ENCODE assay signal across 29 cellular contexts in genomic region chr4:17335371-17335770, GRCh38.
DNase-seq lines count a peak whose midpoint lies in the region; ATAC-seq and FAIRE-seq lines count a peak whose summit lies in the region.
"Had no signal": no experiment of that assay in that cellular context is flagged by ENCODE, and none has a peak within 500 bp of the region (broad histone marks: within the 10 kb centered on the region; RNA-seq: fewer than 3 reads in every experiment).

No MANE protein-coding gene starts in this region.

- ATAC-seq in activated naive CD8-positive, alpha-beta T cell treated with anti-CD3 and anti-CD28 coated beads, Interleukin-2, amount 10 ng/mL, durations not matched to agents 7 days and 5 days (ENCODE audit: low read depth), result no peak
- no peak for ATAC-seq in HG02884 (IDR thresholded peaks at IDR 0.05; ENCODE audit: unreplicated experiment)
- ATAC-seq in stimulated activated memory B cell treated with anti-CD40 and anti-IgM and Interleukin-4, amounts not matched to agents 10 μg/mL and 1 μg/mL and 100 μg/mL, for 72 hours, result no peak
- ATAC-seq: heart right ventricle, left ventricle myocardium superior, sciatic nerve, SK-N-SH treated with all-trans-retinoic acid at 6 μM for 48 hours had no signal

- no peak overlapping the region for H3K4me3 Mint-ChIP-seq in activated naive CD8-positive, alpha-beta T cell treated with anti-CD3 and anti-CD28 coated beads, Interleukin-2, amount 10 ng/mL, durations not matched to agents 7 days and 5 days
- no peak overlapping the region for H3K4me3 Mint-ChIP-seq in stimulated activated memory B cell treated with anti-CD40 and anti-IgM and Interleukin-4, amounts not matched to agents 10 μg/mL and 1 μg/mL and 100 μg/mL, for 72 hours
- H3K4me3 Mint-ChIP-seq: T-helper 1 cell treated with Interleukin-12 subunit alpha and Interleukin-12 subunit beta and Interleukin-4 antibody, amounts not matched to agents 30 μg/mL and 1 μg/mL, for 36 hours had no signal

- no peaks in the 10 kb centered on the region for H3K27me3 Mint-ChIP-seq in activated naive CD8-positive, alpha-beta T cell treated with anti-CD3 and anti-CD28 coated beads, Interleukin-2, amount 10 ng/mL, durations not matched to agents 7 days and 5 days
- H3K27me3 Mint-ChIP-seq in stimulated activated memory B cell treated with anti-CD40 and anti-IgM and Interleukin-4, amounts not matched to agents 10 μg/mL and 1 μg/mL and 100 μg/mL, for 72 hours, result peaks cover 8% of the 10 kb centered on the region

- peaks cover 4% of the 10 kb centered on the region for H3K36me3 Mint-ChIP-seq in activated naive CD8-positive, alpha-beta T cell treated with anti-CD3 and anti-CD28 coated beads, Interleukin-2, amount 10 ng/mL, durations not matched to agents 7 days and 5 days
- no peaks in the 10 kb centered on the region for H3K36me3 Mint-ChIP-seq in stimulated activated memory B cell treated with anti-CD40 and anti-IgM and Interleukin-4, amounts not matched to agents 10 μg/mL and 1 μg/mL and 100 μg/mL, for 72 hours

- peak overlapping the region; percentile 44 for H3K27ac Mint-ChIP-seq in activated naive CD8-positive, alpha-beta T cell treated with anti-CD3 and anti-CD28 coated beads, Interleukin-2, amount 10 ng/mL, durations not matched to agents 7 days and 5 days
- H3K27ac Mint-ChIP-seq in stimulated activated memory B cell treated with anti-CD40 and anti-IgM and Interleukin-4, amounts not matched to agents 10 μg/mL and 1 μg/mL and 100 μg/mL, for 72 hours, result no peak overlapping the region
- H3K27ac Mint-ChIP-seq: T-helper 1 cell treated with Interleukin-12 subunit alpha and Interleukin-12 subunit beta and Interleukin-4 antibody, amounts not matched to agents 30 μg/mL and 1 μg/mL, for 36 hours had no signal

- POLR2A ChIA-PET in activated naive CD8-positive, alpha-beta T cell treated with anti-CD3 and anti-CD28 coated beads, Interleukin-2, amount 10 ng/mL, durations not matched to agents 7 days and 5 days (lab: Charles Lee), result no interaction called here

- peak; percentile 21 for DNase-seq in activated CD4-positive, alpha-beta T cell treated with anti-CD3 and anti-CD28 coated beads for 48 hours
- no peak for DNase-seq in activated CD4-positive, alpha-beta T cell treated with anti-CD3 and anti-CD28 coated beads for 4 hours
- DNase-seq in stimulated activated CD4-positive, alpha-beta T cell treated with anti-CD3 and anti-CD28 coated beads, Interleukin-4, amount 100 ng/mL, for 24 hours, result peak; percentile 10
- no peak for DNase-seq in stimulated activated CD4-positive, alpha-beta T cell treated with anti-CD3 and anti-CD28 coated beads, Interleukin-4, amount 100 ng/mL, for 1 hour
- DNase-seq in activated naive CD8-positive, alpha-beta T cell treated with anti-CD3 and anti-CD28 coated beads, Interleukin-2, amount 10 ng/mL, durations not matched to agents 7 days and 5 days, result no peak
- no peak for DNase-seq in HTR-8/SVneo (ENCODE audit: insufficient read length, low spot score)
- DNase-seq: 8988T; activated CD4-positive, CD25-positive, alpha-beta regulatory T cell; C1 segment of cervical spinal cord; Calu3; DMS79; dorsolateral prefrontal cortex; GDM1; heart right ventricle; Karpas-422; left ventricle myocardium superior; NCI-H1417 treated with DMSO at 0.1 percent for 48 hours; NCI-H2029 treated with DMSO at 0.1 percent for 48 hours; NCI-H69; PC-9; stimulated activated CD4-positive, alpha-beta T cell treated with anti-CD3 and anti-CD28 coated beads, Interleukin-4, amount 100 ng/mL, for 4 hours had no signal

- H3K9me3 Mint-ChIP-seq in activated naive CD8-positive, alpha-beta T cell treated with anti-CD3 and anti-CD28 coated beads, Interleukin-2, amount 10 ng/mL, durations not matched to agents 7 days and 5 days, result no peaks in the 10 kb centered on the region
- H3K9me3 Mint-ChIP-seq in stimulated activated memory B cell treated with anti-CD40 and anti-IgM and Interleukin-4, amounts not matched to agents 10 μg/mL and 1 μg/mL and 100 μg/mL, for 72 hours, result peaks cover 3% of the 10 kb centered on the region
- H3K9me3 Mint-ChIP-seq: T-helper 1 cell treated with Interleukin-12 subunit alpha and Interleukin-12 subunit beta and Interleukin-4 antibody, amounts not matched to agents 30 μg/mL and 1 μg/mL, for 36 hours had no signal

- no peak for FAIRE-seq in HTR-8/SVneo (lab: Jason Lieb, UNC)
- FAIRE-seq: frontal cortex, keratinocyte, TTC549 had no signal

- peaks cover 26% of the 10 kb centered on the region for H3K4me1 Mint-ChIP-seq in activated naive CD8-positive, alpha-beta T cell treated with anti-CD3 and anti-CD28 coated beads, Interleukin-2, amount 10 ng/mL, durations not matched to agents 7 days and 5 days
- no peaks in the 10 kb centered on the region for H3K4me1 Mint-ChIP-seq in stimulated activated memory B cell treated with anti-CD40 and anti-IgM and Interleukin-4, amounts not matched to agents 10 μg/mL and 1 μg/mL and 100 μg/mL, for 72 hours

Comparison
In these comparisons a context has a peak if more than half of its experiments do, and no peak if none do; other contexts are left out.
1. DNase-seq: peak in activated CD4-positive, alpha-beta T cell treated with anti-CD3 and anti-CD28 coated beads for 48 hours (single experiment) and stimulated activated CD4-positive, alpha-beta T cell treated with anti-CD3 and anti-CD28 coated beads, Interleukin-4, amount 100 ng/mL, for 24 hours (single experiment); none in activated CD4-positive, alpha-beta T cell treated with anti-CD3 and anti-CD28 coated beads for 4 hours (0 of 2), stimulated activated CD4-positive, alpha-beta T cell treated with anti-CD3 and anti-CD28 coated beads, Interleukin-4, amount 100 ng/mL, for 1 hour (single experiment), activated naive CD8-positive, alpha-beta T cell treated with anti-CD3 and anti-CD28 coated beads, Interleukin-2, amount 10 ng/mL, durations not matched to agents 7 days and 5 days (single experiment) and HTR-8/SVneo (single experiment).